ENCODE assay signal across 13 cellular contexts in the genomic region with DNA sequence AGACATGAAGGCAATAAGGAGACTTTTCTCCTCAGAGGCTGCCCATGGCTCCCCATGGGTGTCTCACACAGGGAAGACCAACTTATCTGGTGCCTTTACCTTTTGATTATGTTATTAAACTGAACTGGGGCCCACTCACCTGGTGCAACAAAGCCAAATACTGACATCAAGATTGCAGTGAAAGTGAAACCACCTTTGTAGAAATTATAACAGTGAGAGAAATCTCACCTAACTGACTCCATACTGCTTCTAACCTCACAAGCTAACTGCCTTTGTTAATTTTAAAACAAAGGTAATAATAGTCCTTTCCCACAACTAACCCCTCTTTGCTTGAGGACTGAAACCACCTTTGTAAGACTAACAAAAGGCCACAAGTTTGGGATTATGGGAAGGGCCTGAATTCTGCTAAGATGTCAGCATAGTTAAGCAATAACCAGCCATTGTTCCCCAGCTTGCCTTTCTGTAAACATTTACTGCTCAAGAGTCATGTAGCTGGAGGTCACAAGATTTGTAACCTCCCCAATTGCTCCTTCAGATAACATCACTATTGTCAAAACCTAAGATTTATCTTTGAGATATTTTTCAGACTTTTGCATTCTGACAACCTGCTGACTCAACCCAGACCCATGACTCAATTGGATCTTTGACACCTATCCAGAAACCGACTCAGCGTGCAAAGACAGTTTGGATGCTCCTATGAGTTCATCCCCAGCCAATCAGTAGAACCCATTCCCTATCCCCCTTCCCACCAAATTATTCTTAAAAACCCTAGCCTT.
A peak's percentile ranks its signal among the peaks of the same experiment; 100 is the strongest.
DNase-seq lines count a peak whose midpoint lies in the region; ATAC-seq, FAIRE-seq and TF ChIP-seq lines count a peak whose summit lies in the region.
"Had no signal": no experiment of that assay in that cellular context is flagged by ENCODE, and none has a peak within 500 bp of the region (broad histone marks: within the 10 kb centered on the region; RNA-seq: fewer than 3 reads in every experiment).

No MANE protein-coding gene starts in this region.

- peak overlapping the region; percentile 65 for H3K27ac Mint-ChIP-seq in activated CD4-positive, alpha-beta T cell treated with anti-CD3 and anti-CD28 coated beads, Interleukin-2, amount 10 ng/mL, durations not matched to agents 7 days and 5 days
- H3K27ac Mint-ChIP-seq in astrocyte (ENCODE audit: unreplicated experiment) (no peak overlapping the region), natural killer cell (peak overlapping the region in 1 of 2 donors; percentile 67)

- H2AFZ ChIP-seq in astrocyte (ENCODE audit: low read depth, low read length) = no peak overlapping the region

- no peak overlapping the region for H3K4me2 ChIP-seq in astrocyte (ENCODE audit: low read length)

- H3K79me2 ChIP-seq in astrocyte (ENCODE audit: insufficient read depth, low read length) = no peaks in the 10 kb centered on the region

- no peak overlapping the region for H3K9ac ChIP-seq in astrocyte (ENCODE audit: low read length)

- intact Hi-C loops in natural killer cell (cut with micrococcal nuclease) (no loop called here), Right ventricle myocardium superior (cut with DNase I) (no loop called here)

- CTCF ChIA-PET in activated CD4-positive, alpha-beta T cell treated with anti-CD3 and anti-CD28 coated beads, Interleukin-2, amount 10 ng/mL, durations not matched to agents 7 days and 5 days (lab: Charles Lee) = interaction anchor here (0.9 to 1.0 kb wide), 2 partner anchors 10 to 11 kb away, joined by 3 to 4 read pairs; no protein-coding TSS in a partner anchor

- TF ChIP-seq CTCF in astrocyte (IDR thresholded peaks at IDR 0.05; ENCODE audit: insufficient read depth, low read depth, low read length) (no peak), natural killer cell (IDR thresholded peaks at IDR 0.05) (no peak)

- H3K27me3 ChIP-seq in astrocyte (ENCODE audit: insufficient read depth, low read length) = no peaks in the 10 kb centered on the region

- H3K27ac ChIP-seq in astrocyte (ENCODE audit: low read depth, low read length) = no peak overlapping the region

- H3K4me1 ChIP-seq in astrocyte (ENCODE audit: insufficient read depth, low read length) = no peaks in the 10 kb centered on the region

- no peaks in the 10 kb centered on the region for H3K36me3 ChIP-seq in astrocyte (ENCODE audit: insufficient read depth, low read length)

- H3K27me3 Mint-ChIP-seq in activated CD4-positive, alpha-beta T cell treated with anti-CD3 and anti-CD28 coated beads, Interleukin-2, amount 10 ng/mL, durations not matched to agents 7 days and 5 days = no peaks in the 10 kb centered on the region
- no peaks in the 10 kb centered on the region for H3K27me3 Mint-ChIP-seq in astrocyte (ENCODE audit: low read depth, unreplicated experiment)
- peaks cover 0 to 2% of the 10 kb centered on the region in 2 donors for H3K27me3 Mint-ChIP-seq in natural killer cell (ENCODE audit: low read depth in 2 of 2)

- ATAC-seq in natural killer cell (peak in 2 of 3 donors; percentile 24 to 46), Right ventricle myocardium superior (ENCODE audit: poor library complexity) (no peak), left lobe of liver (no peak)
- ATAC-seq: Right ventricle myocardium inferior had no signal

- FAIRE-seq in astrocyte (lab: Jason Lieb, UNC) = peak; percentile 84

- H3K36me3 Mint-ChIP-seq in activated CD4-positive, alpha-beta T cell treated with anti-CD3 and anti-CD28 coated beads, Interleukin-2, amount 10 ng/mL, durations not matched to agents 7 days and 5 days (ENCODE audit: low read depth) = peaks cover 29% of the 10 kb centered on the region
- H3K36me3 Mint-ChIP-seq in astrocyte (ENCODE audit: low read depth, unreplicated experiment) = no peaks in the 10 kb centered on the region
- H3K36me3 Mint-ChIP-seq in natural killer cell = no peaks in the 10 kb centered on the region

- no peaks in the 10 kb centered on the region for H4K20me1 ChIP-seq in astrocyte (ENCODE audit: insufficient read depth, low read length)

- no peak overlapping the region for H3K4me3 Mint-ChIP-seq in activated CD4-positive, alpha-beta T cell treated with anti-CD3 and anti-CD28 coated beads, Interleukin-2, amount 10 ng/mL, durations not matched to agents 7 days and 5 days
- H3K4me3 Mint-ChIP-seq in astrocyte (ENCODE audit: unreplicated experiment) = no peak overlapping the region
- H3K4me3 Mint-ChIP-seq in natural killer cell = no peak overlapping the region

- no peak for DNase-seq in activated CD4-positive, alpha-beta T cell treated with anti-CD3 and anti-CD28 coated beads, Interleukin-2, amount 10 ng/mL, durations not matched to agents 7 days and 5 days
- DNase-seq in activated CD4-positive, alpha-beta T cell treated with anti-CD3 and anti-CD28 coated beads for 4 hours = no peak
- DNase-seq in M059J (ENCODE audit: low read depth) = peak; percentile 96
- peak; percentile 73 for DNase-seq in astrocyte (ENCODE audit: low read depth)
- no peak for DNase-seq in natural killer cell
- no peak for DNase-seq in Right ventricle myocardium superior
- DNase-seq in 8988T = no peak
- no peak for DNase-seq in left lobe of liver (ENCODE audit: low spot score)
- DNase-seq: aorta, DMS79, NCI-H345, retina had no signal

- H3K9me3 ChIP-seq in astrocyte (ENCODE audit: insufficient read depth, low read depth, low read length) = peaks cover 3% of the 10 kb centered on the region

- POLR2A ChIA-PET in activated CD4-positive, alpha-beta T cell treated with anti-CD3 and anti-CD28 coated beads, Interleukin-2, amount 10 ng/mL, durations not matched to agents 7 days and 5 days (lab: Charles Lee) = no interaction called here

- no peak overlapping the region for H3K4me3 ChIP-seq in astrocyte (ENCODE audit: insufficient read depth, low read depth, low read length)

- peaks cover 33% of the 10 kb centered on the region for H3K9me3 Mint-ChIP-seq in activated CD4-positive, alpha-beta T cell treated with anti-CD3 and anti-CD28 coated beads, Interleukin-2, amount 10 ng/mL, durations not matched to agents 7 days and 5 days
- peaks cover 8% of the 10 kb centered on the region for H3K9me3 Mint-ChIP-seq in astrocyte (ENCODE audit: unreplicated experiment)
- no peaks in the 10 kb centered on the region for H3K9me3 Mint-ChIP-seq in natural killer cell

- peaks cover 22% of the 10 kb centered on the region for H3K4me1 Mint-ChIP-seq in activated CD4-positive, alpha-beta T cell treated with anti-CD3 and anti-CD28 coated beads, Interleukin-2, amount 10 ng/mL, durations not matched to agents 7 days and 5 days
- H3K4me1 Mint-ChIP-seq in astrocyte (ENCODE audit: low read depth, unreplicated experiment) (peaks cover 5% of the 10 kb centered on the region), natural killer cell (peaks cover 16 to 18% of the 10 kb centered on the region in 2 donors)

Comparison
In these comparisons a context has a peak if more than half of its experiments do, and no peak if none do; other contexts are left out.
1. DNase-seq: peak in M059J (single experiment) and astrocyte (single experiment); none in activated CD4-positive, alpha-beta T cell treated with anti-CD3 and anti-CD28 coated beads, Interleukin-2, amount 10 ng/mL, durations not matched to agents 7 days and 5 days (single experiment), activated CD4-positive, alpha-beta T cell treated with anti-CD3 and anti-CD28 coated beads for 4 hours (0 of 2), natural killer cell (single experiment), Right ventricle myocardium superior (single experiment), 8988T (single experiment) and left lobe of liver (single experiment).
2. ATAC-seq: peak in natural killer cell (2 of 3); none in Right ventricle myocardium superior (single experiment) and left lobe of liver (single experiment).